9 cellular contexts compared by ENCODE assay signal in genomic region chr1:47996060-47996405, GRCh38. TPM values are rescaled to one million over a fixed set of nuclear protein-coding genes. Genes with fewer than 3 reads are reported as not detected.
DNase-seq lines count a peak whose midpoint lies in the region; ATAC-seq, FAIRE-seq and TF ChIP-seq lines count a peak whose summit lies in the region.
"Had no signal": no experiment of that assay in that cellular context is flagged by ENCODE, and none has a peak within 500 bp of the region (broad histone marks: within the 10 kb centered on the region; RNA-seq: fewer than 3 reads in every experiment).

No MANE protein-coding gene starts in this region.

- intact Hi-C loops in kidney (cut with DNase I), result no loop called here

- POLR2A ChIA-PET in activated naive CD8-positive, alpha-beta T cell treated with anti-CD3 and anti-CD28 coated beads, Interleukin-2, amount 10 ng/mL, durations not matched to agents 7 days and 5 days (lab: Charles Lee), result no interaction called here

- no peak overlapping the region for H3K27ac ChIP-seq in HUES64 (ENCODE audit: low read depth, low read length)
- peak overlapping the region; percentile 91 for H3K27ac ChIP-seq in kidney (ENCODE audit: low read depth in 2 of 2, low read length in 2 of 2)
- H3K27ac ChIP-seq in skin epidermis, result peak overlapping the region in 10 of 21 experiments; percentile 27 to 89 (median 80)

- no peak for ATAC-seq in activated naive CD8-positive, alpha-beta T cell treated with anti-CD3 and anti-CD28 coated beads, Interleukin-2, amount 10 ng/mL, durations not matched to agents 7 days and 5 days (ENCODE audit: low read depth)
- ATAC-seq in HG02759 (IDR thresholded peaks at IDR 0.05; ENCODE audit: unreplicated experiment), result no peak
- ATAC-seq in HG02970 (IDR thresholded peaks at IDR 0.05; ENCODE audit: low FRiP score, unreplicated experiment), result no peak

- H3K27ac Mint-ChIP-seq in activated naive CD8-positive, alpha-beta T cell treated with anti-CD3 and anti-CD28 coated beads, Interleukin-2, amount 10 ng/mL, durations not matched to agents 7 days and 5 days, result no peak overlapping the region

- 2% methylated on average over 7 of the region's 7 CpGs for WGBS in HUES64

- H3K27me3 ChIP-seq in HUES64 (ENCODE audit: insufficient read depth, low read length), result peaks cover 43% of the 10 kb centered on the region

- no peak for TF ChIP-seq CTCF in kidney (IDR thresholded peaks at IDR 0.05; ENCODE audit: borderline replicate concordance, extremely low read depth, insufficient read depth)

- peaks cover 6% of the 10 kb centered on the region; the same call in 1 of the 2 replicates for H3K36me3 ChIP-seq in HUES64 (ENCODE audit: insufficient read depth, low read length)
- H3K36me3 ChIP-seq in kidney (ENCODE audit: control insufficient read depth in 1 of 2, insufficient read depth in 2 of 2, low read length in 2 of 2), result peaks cover 0 to 7% of the 10 kb centered on the region in 2 donors

- peaks cover 42% of the 10 kb centered on the region for H3K4me1 ChIP-seq in HUES64 (ENCODE audit: insufficient read depth, low read length)
- H3K4me1 ChIP-seq in kidney (ENCODE audit: control insufficient read depth in 1 of 2, insufficient read depth in 1 of 2, low read depth in 1 of 2, low read length in 2 of 2), result peaks cover 4 to 20% of the 10 kb centered on the region in 2 donors

- H3K4me1 Mint-ChIP-seq in activated naive CD8-positive, alpha-beta T cell treated with anti-CD3 and anti-CD28 coated beads, Interleukin-2, amount 10 ng/mL, durations not matched to agents 7 days and 5 days, result peaks cover 1% of the 10 kb centered on the region

- peak overlapping the region; percentile 40 for H3K4me3 Mint-ChIP-seq in activated naive CD8-positive, alpha-beta T cell treated with anti-CD3 and anti-CD28 coated beads, Interleukin-2, amount 10 ng/mL, durations not matched to agents 7 days and 5 days

- H3K36me3 Mint-ChIP-seq in activated naive CD8-positive, alpha-beta T cell treated with anti-CD3 and anti-CD28 coated beads, Interleukin-2, amount 10 ng/mL, durations not matched to agents 7 days and 5 days, result no peaks in the 10 kb centered on the region

- H3K27me3 Mint-ChIP-seq in activated naive CD8-positive, alpha-beta T cell treated with anti-CD3 and anti-CD28 coated beads, Interleukin-2, amount 10 ng/mL, durations not matched to agents 7 days and 5 days, result peaks cover 50% of the 10 kb centered on the region

- DNase-seq in activated naive CD8-positive, alpha-beta T cell treated with anti-CD3 and anti-CD28 coated beads, Interleukin-2, amount 10 ng/mL, durations not matched to agents 7 days and 5 days, result no peak
- no peak for DNase-seq in kidney
- DNase-seq in amygdala (lab: John Stamatoyannopoulos, UW), result no peak
- DNase-seq: NCI-H446 treated with DMSO at 0.1 percent for 48 hours had no signal

- H3K4me3 ChIP-seq in HUES64 (ENCODE audit: low read length), result peak overlapping the region; percentile 70
- H3K4me3 ChIP-seq in kidney (ENCODE audit: low read length in 2 of 2), result peak overlapping the region; percentile 72 to 86
- peak overlapping the region in 4 of 7 experiments; percentile 46 to 59 (median 55) for H3K4me3 ChIP-seq in skin epidermis

- H3K9me3 Mint-ChIP-seq in activated naive CD8-positive, alpha-beta T cell treated with anti-CD3 and anti-CD28 coated beads, Interleukin-2, amount 10 ng/mL, durations not matched to agents 7 days and 5 days, result no peaks in the 10 kb centered on the region

- H3K9ac ChIP-seq in HUES64 (ENCODE audit: low read depth, low read length) (peak overlapping the region; percentile 50; the same call in 1 of the 2 replicates), kidney (ENCODE audit: low read length in 2 of 2) (peak overlapping the region; percentile 57 to 72)

- FAIRE-seq in kidney (lab: Jason Lieb, UNC), result no peak
- FAIRE-seq: colon had no signal

- H3K9me3 ChIP-seq in HUES64 (ENCODE audit: insufficient read depth, low read depth, low read length) (no peaks in the 10 kb centered on the region), kidney (ENCODE audit: control insufficient read depth in 1 of 2, low read length in 2 of 2) (no peaks in the 10 kb centered on the region)

RNA-seq across cellular contexts. Expression of gene TRABD2B, which starts 1.2 kb away (rescaled TPM):
- polyA plus RNA-seq in HUES64 (2013, experiment 1 of 2), result 2.6 TPM
- polyA plus RNA-seq in HUES64 (2013, experiment 2 of 2), result 2.5 TPM
- not detected for total RNA-seq in activated naive CD8-positive, alpha-beta T cell treated with anti-CD3 and anti-CD28 coated beads, Interleukin-2, amount 10 ng/mL, durations not matched to agents 7 days and 5 days
- 62.0 TPM for total RNA-seq in kidney
- 19.8 TPM for polyA plus RNA-seq in kidney (ENCODE audit: insufficient read depth, low read depth, low replicate concordance)

Comparison
In these comparisons a context has a peak if more than half of its experiments do, and no peak if none do; other contexts are left out.
1. RNA of gene TRABD2B, which starts 1.2 kb away (total RNA-seq): 62.0 TPM in kidney (single experiment); not detected in activated naive CD8-positive, alpha-beta T cell treated with anti-CD3 and anti-CD28 coated beads, Interleukin-2, amount 10 ng/mL, durations not matched to agents 7 days and 5 days; every median in the first group is over 10 times any median in the second.
2. Peak in every context shown above with its lines, with median percentiles within 50 percentile points of each other: H3K4me3 ChIP-seq.